ENCODE assay signal across 8 cellular contexts in the genomic region with DNA sequence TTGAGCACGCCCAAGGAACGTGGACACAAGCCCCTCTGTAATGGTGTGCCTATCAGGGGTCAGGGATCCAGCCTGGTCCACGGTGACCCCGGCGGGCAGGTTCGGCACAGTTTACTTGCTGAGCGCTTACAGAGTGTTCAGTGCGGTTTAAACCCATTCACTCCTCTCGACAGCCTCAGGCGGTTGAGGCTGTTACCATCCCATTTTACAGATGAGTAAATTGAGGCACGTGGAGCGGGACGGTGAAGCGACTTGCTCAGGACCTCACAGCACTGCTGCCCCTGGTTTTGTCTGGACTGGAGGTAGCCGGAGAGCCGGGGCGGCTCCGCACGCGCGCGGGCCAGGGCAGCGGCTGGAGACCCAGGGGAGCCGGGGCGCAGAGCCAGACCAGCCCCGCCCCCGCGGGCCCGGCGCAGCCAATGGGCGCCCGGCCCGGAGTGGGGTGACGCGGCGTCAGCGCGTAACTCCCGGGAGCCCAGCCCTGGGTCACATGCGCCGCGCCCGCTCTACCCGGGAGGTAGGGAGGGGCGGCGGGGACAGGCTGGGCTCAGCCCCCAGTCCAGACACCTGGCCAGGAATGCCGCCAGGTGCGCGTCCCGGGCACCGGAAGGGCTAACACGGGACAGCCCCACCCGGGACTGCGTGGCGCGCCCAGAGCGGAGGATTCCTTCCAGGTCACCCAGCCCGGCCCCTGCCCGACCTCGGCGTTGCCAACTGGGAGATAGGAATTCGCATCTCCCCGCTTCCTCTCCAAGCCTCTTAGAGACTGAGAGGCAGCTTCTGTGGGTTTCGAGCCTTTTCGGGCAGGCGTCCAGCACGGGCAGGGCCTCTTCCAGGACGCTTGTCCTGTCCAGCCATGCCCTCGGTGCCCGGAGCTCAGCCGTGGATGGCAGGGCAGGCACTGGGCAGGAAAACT. TPM values are rescaled to one million over a fixed set of nuclear protein-coding genes. Genes with fewer than 3 reads are reported as not detected.
DNase-seq lines count a peak whose midpoint lies in the region; ATAC-seq and TF ChIP-seq lines count a peak whose summit lies in the region.

No MANE protein-coding gene starts in this region.

- peak overlapping the region; percentile 99 for H3K9ac ChIP-seq in HCT116 (ENCODE audit: low read length)

- CTCF ChIA-PET in HCT116 (lab: Charles Lee), result no interaction called here

- BruUV-seq in HCT116 (replicated peaks; lab: Mats Ljungman, UMichigan), result no TSS peak

- no peak overlapping the region for H2AFZ ChIP-seq in HCT116 (ENCODE audit: low read depth, low read length, poor library complexity, severe bottlenecking)

- peak overlapping the region; percentile 88 for H3K4me2 ChIP-seq in HCT116 (ENCODE audit: low read length)

- H3K9me3 Mint-ChIP-seq in progenitor cell of endocrine pancreas (ENCODE audit: low read depth), result no peaks in the 10 kb centered on the region

- no peaks in the 10 kb centered on the region for H3K36me3 Mint-ChIP-seq in progenitor cell of endocrine pancreas (ENCODE audit: insufficient read depth)

- H3K4me1 ChIP-seq in HCT116 (ENCODE audit: control insufficient read depth in 1 of 2, insufficient read depth in 2 of 2, low read length in 2 of 2) (peaks cover 54 to 70% of the 10 kb centered on the region in 2 experiments), left ventricle myocardium inferior (peaks cover 85% of the 10 kb centered on the region)

- peak overlapping the region; percentile 98 for H3K27ac Mint-ChIP-seq in progenitor cell of endocrine pancreas

- POLR2A ChIA-PET in HCT116 (lab: Charles Lee), result interaction anchor here (0.9 to 4.2 kb wide), 5 partner anchors 8 to 79 kb away, joined by 3 to 112 read pairs (median 5); no protein-coding TSS in a partner anchor

- peak overlapping the region; percentile 65 for H3K4me3 Mint-ChIP-seq in progenitor cell of endocrine pancreas (ENCODE audit: low read depth)

- TF ChIP-seq RAD21 in HCT116 (IDR thresholded peaks at IDR 0.05; ENCODE audit: low read depth), result no peak

- intact Hi-C loops in HCT116 (cut with micrococcal nuclease) (loop anchor here (10.0 kb wide), 1 partner anchor 155 kb away; the partner anchor contains the start of gene RAI1), left ventricle myocardium inferior (cut with micrococcal nuclease) (no loop called here)

- ATAC-seq in HCT116, result peak; percentile 63

- H3K27me3 Mint-ChIP-seq in progenitor cell of endocrine pancreas, result no peaks in the 10 kb centered on the region

- H3K9me2 ChIP-seq in HCT116 (ENCODE audit: insufficient read depth), result no peaks in the 10 kb centered on the region

- H3K27me3 ChIP-seq in HCT116 (ENCODE audit: insufficient read depth, low read length) (no peaks in the 10 kb centered on the region), left ventricle myocardium inferior (ENCODE audit: low read depth) (no peaks in the 10 kb centered on the region)

- peak overlapping the region; percentile 67 to 84 for H3K4me3 ChIP-seq in HCT116 (replicated peaks in 1 of 2; ENCODE audit: low read depth in 1 of 2, low read length in 2 of 2)
- peak overlapping the region; percentile 62 for H3K4me3 ChIP-seq in left ventricle myocardium inferior

- peak; percentile 71 for TF ChIP-seq POLR2A in HCT116 (IDR thresholded peaks at IDR 0.05; ENCODE audit: borderline replicate concordance, extremely low read depth, insufficient read depth, insufficient read length)

- DNase-seq in GM03348 (ENCODE audit: low spot score), result peak; percentile 97
- peak; percentile 69 for DNase-seq in HCT116 (ENCODE audit: low read depth, low spot score)
- peak; percentile 55 for DNase-seq in NCI-H1092 (lab: John Stamatoyannopoulos, UW)
- peak; percentile 69 to 85 (median 76) for DNase-seq in T-helper 1 cell
- DNase-seq in amygdala (lab: John Stamatoyannopoulos, UW), result peak; percentile 41 to 98 (median 83)
- peak; percentile 90 for DNase-seq in left ventricle myocardium inferior
- peak; percentile 75 for DNase-seq in progenitor cell of endocrine pancreas (ENCODE audit: low spot score, unreplicated experiment)
- DNase-seq in ureter (ENCODE audit: low spot score), result peak; percentile 89

- H4K20me1 ChIP-seq in HCT116 (ENCODE audit: insufficient read depth), result no peaks in the 10 kb centered on the region

- H3K9me3 ChIP-seq in HCT116 (ENCODE audit: control insufficient read depth in 1 of 2, insufficient read depth in 1 of 2, low read depth in 1 of 2, low read length in 2 of 2) (no peaks in the 10 kb centered on the region), left ventricle myocardium inferior (replicated peaks) (no peaks in the 10 kb centered on the region)

- H3K27ac ChIP-seq in HCT116 (ENCODE audit: low read depth, low read length) (peak overlapping the region; percentile 98), left ventricle myocardium inferior (replicated peaks) (peak overlapping the region; percentile 100)

- RAD21 ChIA-PET in HCT116 (lab: Charles Lee; ENCODE audit: low non-redundant PET in 1 of 2, low total read pairs in 2 of 2, uncharacterized antibody in 2 of 2, unreplicated experiment in 2 of 2), result interaction anchor here in 1 of 2 experiments (0.7 kb wide), 1 partner anchor 9 kb away, joined by 3 read pairs; no protein-coding TSS in a partner anchor

- peaks cover 27% of the 10 kb centered on the region for H3K79me2 ChIP-seq in HCT116 (ENCODE audit: insufficient read depth, low read length)

- peaks cover 0 to 6% of the 10 kb centered on the region in 2 experiments; a peak in 1 of 4 replicates for H3K36me3 ChIP-seq in HCT116 (ENCODE audit: control insufficient read depth in 1 of 2, insufficient read depth in 2 of 2, low read length in 2 of 2)
- H3K36me3 ChIP-seq in left ventricle myocardium inferior, result no peaks in the 10 kb centered on the region

- H3K4me1 Mint-ChIP-seq in progenitor cell of endocrine pancreas (ENCODE audit: low read depth), result peaks cover 35% of the 10 kb centered on the region

- TF ChIP-seq CTCF in HCT116 (IDR thresholded peaks at IDR 0.05 in 2 of 3, conservative IDR thresholded peaks at IDR 0.05 in 1 of 3; ENCODE audit: borderline replicate concordance in 1 of 3, insufficient read depth in 1 of 3, low read depth in 2 of 3, low read length in 2 of 3), result no peak
- TF ChIP-seq CTCF in left ventricle myocardium inferior (IDR thresholded peaks at IDR 0.05; ENCODE audit: borderline replicate concordance), result no peak
- TF ChIP-seq CTCF in progenitor cell of endocrine pancreas (IDR thresholded peaks at IDR 0.05; ENCODE audit: unreplicated experiment), result no peak

TF ChIP-seq in HCT116, 20 proteins besides CTCF, POLR2A, EP300 and RAD21:
- TF ChIP-seq SIN3A (IDR thresholded peaks at IDR 0.05; ENCODE audit: low read depth) (peak; percentile 90), CEBPB (IDR thresholded peaks at IDR 0.05; ENCODE audit: low read depth) (no peak), SP1 (IDR thresholded peaks at IDR 0.05; ENCODE audit: low read depth) (peak; percentile 69; the same call in 1 of the 2 replicates), YY1 (IDR thresholded peaks at IDR 0.05; ENCODE audit: extremely low read depth, insufficient replicate concordance, low read depth, low read length) (peak; percentile 8), TCF7L2 (IDR thresholded peaks at IDR 0.05; ENCODE audit: borderline replicate concordance, extremely low read depth, insufficient read depth, insufficient read length) (peak; percentile 33), POLR2AphosphoS5 (IDR thresholded peaks at IDR 0.05; ENCODE audit: low read depth, low read length) (peak; percentile 87), MAX (IDR thresholded peaks at IDR 0.05) (peak; percentile 80), EZH2phosphoT487 (IDR thresholded peaks at IDR 0.05; ENCODE audit: borderline replicate concordance) (no peak)

RNA-seq across cellular contexts. Expression of gene SREBF1, which starts 3.3 kb away (rescaled TPM):
- total RNA-seq in HCT116 (2021; ENCODE audit: unreplicated experiment), result 298 TPM
- 252 and 301 TPM in 2 replicates for polyA plus RNA-seq in HCT116 (2012)
- 10.2 TPM for total RNA-seq in left ventricle myocardium inferior
- 85.0 and 98.9 TPM in 2 replicates for total RNA-seq in progenitor cell of endocrine pancreas
- total RNA-seq in ureter, result 127 TPM

Comparison
In these comparisons a context has a peak if more than half of its experiments do, and no peak if none do; other contexts are left out.
1. Peak in every context shown above with its lines: DNase-seq, ATAC-seq, H3K4me3 ChIP-seq and H3K27ac ChIP-seq.